In genomic region chr9:137149367-137149766, GRCh38 we compare ENCODE assay signal across 29 cellular contexts. TPM values are rescaled to one million over a fixed set of nuclear protein-coding genes. Genes with fewer than 3 reads are reported as not detected.
DNase-seq lines count a peak whose midpoint lies in the region; ATAC-seq and TF ChIP-seq lines count a peak whose summit lies in the region.
"Had no signal": no experiment of that assay in that cellular context is flagged by ENCODE, and none has a peak within 500 bp of the region (broad histone marks: within the 10 kb centered on the region; RNA-seq: fewer than 3 reads in every experiment).

No MANE protein-coding gene starts in this region.

- no peaks in the 10 kb centered on the region for H3K36me3 ChIP-seq in BLaER1 treated with 17β-estradiol and CSF1 and Interleukin-3, amounts not matched to agents 10 nM and 100 nM
- no peaks in the 10 kb centered on the region for H3K36me3 ChIP-seq in MM.1S (replicated peaks; ENCODE audit: insufficient read depth, low read length)
- H3K36me3 ChIP-seq: cardiac muscle cell, neutrophil, SJSA1, thoracic aorta had no signal

- H3K27ac Mint-ChIP-seq in activated T-helper 17 cell treated with anti-CD3 and anti-CD28 coated beads, Interleukin-2, amount 50 U/mL, for 72 hours = no peak overlapping the region
- H3K27ac Mint-ChIP-seq: activated CD8-positive, alpha-beta memory T cell treated with anti-CD3 and anti-CD28 coated beads, Interleukin-2, amount 10 ng/mL, durations not matched to agents 7 days and 5 days; activated naive CD8-positive, alpha-beta T cell treated with anti-CD3 and anti-CD28 coated beads, Interleukin-2, amount 50 U/mL, for 24 hours; mesothelial cell of epicardium; stimulated activated naive CD8-positive, alpha-beta T cell treated with anti-CD3 and anti-CD28 coated beads, Interleukin-15, Interleukin-2, amounts not matched to agents 100 ng/mL and 50 ng/mL, for 24 hours; T-cell had no signal

- no peak for ATAC-seq in HG02884 (IDR thresholded peaks at IDR 0.05; ENCODE audit: unreplicated experiment)
- no peak for ATAC-seq in activated T-helper 17 cell treated with anti-CD3 and anti-CD28 coated beads, Interleukin-2, amount 50 U/mL, for 72 hours (replicated peaks)
- ATAC-seq: activated CD8-positive, alpha-beta memory T cell treated with anti-CD3 and anti-CD28 coated beads, Interleukin-2, amount 10 ng/mL, durations not matched to agents 7 days and 5 days; activated naive CD8-positive, alpha-beta T cell treated with anti-CD3 and anti-CD28 coated beads, Interleukin-2, amount 50 U/mL, for 24 hours; activated T-cell treated with anti-CD3 and anti-CD28 coated beads, Interleukin-2, amount 50 U/mL, for 4 hours; right cardiac atrium; T-cell had no signal

- H3K36me3 Mint-ChIP-seq in activated T-helper 17 cell treated with anti-CD3 and anti-CD28 coated beads, Interleukin-2, amount 50 U/mL, for 72 hours (ENCODE audit: low read depth) = no peaks in the 10 kb centered on the region
- H3K36me3 Mint-ChIP-seq: activated CD8-positive, alpha-beta memory T cell treated with anti-CD3 and anti-CD28 coated beads, Interleukin-2, amount 10 ng/mL, durations not matched to agents 7 days and 5 days; mesothelial cell of epicardium; T-cell had no signal

- H3K9me2 ChIP-seq in MM.1S (replicated peaks; ENCODE audit: insufficient read depth, low read length) = no peaks in the 10 kb centered on the region

- DNase-seq in MM.1S (peak; percentile 3), T1000 (lab: John Stamatoyannopoulos, UW) (no peak)
- DNase-seq: activated CD8-positive, alpha-beta memory T cell treated with anti-CD3 and anti-CD28 coated beads, Interleukin-2, amount 10 ng/mL, durations not matched to agents 7 days and 5 days; activated naive CD8-positive, alpha-beta T cell treated with anti-CD3 and anti-CD28 coated beads, Interleukin-2, amount 50 U/mL, for 24 hours; activated T-cell treated with anti-CD3 and anti-CD28 coated beads, Interleukin-2, amount 50 U/mL, for 4 hours; Kasumi-1; kidney glomerular epithelial cell; MV-4-11; NCI-H2081 treated with DMSO at 0.1 percent for 48 hours; NCI-H2227 treated with DMSO at 0.1 percent for 48 hours; NCI-H526 treated with DMSO at 0.1 percent for 48 hours; stimulated activated CD8-positive, alpha-beta memory T cell treated with anti-CD3 and anti-CD28 coated beads, Interleukin-4, amount 100 ng/mL, for 48 hours; T-cell had no signal

- no peak overlapping the region for H2AFZ ChIP-seq in MM.1S (ENCODE audit: low read length)

- peak overlapping the region in 6 of 11 experiments; percentile 38 to 65 (median 57); a peak in 8 of 22 replicates for H3K27ac ChIP-seq in BLaER1 treated with 17β-estradiol and CSF1 and Interleukin-3, amounts not matched to agents 10 nM and 100 nM
- H3K27ac ChIP-seq in MM.1S (ENCODE audit: low read length) (no peak overlapping the region), VCaP (peak overlapping the region; percentile 40; the same call in 1 of the 2 replicates)
- H3K27ac ChIP-seq: cardiac muscle cell, neutrophil, SJSA1, thoracic aorta had no signal

- H3K9me3 ChIP-seq in BLaER1 treated with 17β-estradiol and CSF1 and Interleukin-3, amounts not matched to agents 10 nM and 100 nM (replicated peaks in 1 of 11) = no peaks in the 10 kb centered on the region
- H3K9me3 ChIP-seq in MM.1S (replicated peaks; ENCODE audit: insufficient read depth, low read length) = no peaks in the 10 kb centered on the region
- H3K9me3 ChIP-seq: neutrophil, SJSA1, thoracic aorta had no signal

- H3K9me3 Mint-ChIP-seq in activated T-helper 17 cell treated with anti-CD3 and anti-CD28 coated beads, Interleukin-2, amount 50 U/mL, for 72 hours = no peaks in the 10 kb centered on the region
- H3K9me3 Mint-ChIP-seq: activated naive CD8-positive, alpha-beta T cell treated with anti-CD3 and anti-CD28 coated beads, Interleukin-2, amount 50 U/mL, for 24 hours; activated T-cell treated with anti-CD3 and anti-CD28 coated beads, Interleukin-2, amount 50 U/mL, for 4 hours; mesothelial cell of epicardium; stimulated activated naive CD8-positive, alpha-beta T cell treated with anti-CD3 and anti-CD28 coated beads, Interleukin-15, Interleukin-2, amounts not matched to agents 100 ng/mL and 50 ng/mL, for 24 hours; T-cell had no signal

- H3F3A ChIP-seq in MM.1S (ENCODE audit: insufficient read depth, low read length) = peaks cover 13% of the 10 kb centered on the region; the same call in 1 of the 2 replicates

- TF ChIP-seq CTCF in MM.1S (IDR thresholded peaks at IDR 0.05; ENCODE audit: low read length) (no peak), VCaP (conservative IDR thresholded peaks at IDR 0.05) (no peak)

- H3K4me3 ChIP-seq in BLaER1 treated with 17β-estradiol and CSF1 and Interleukin-3, amounts not matched to agents 10 nM and 100 nM = peak overlapping the region in 5 of 10 experiments; percentile 15 to 52 (median 35); a peak in 4 of 20 replicates
- H3K4me3 ChIP-seq in MM.1S (ENCODE audit: low read length) = no peak overlapping the region
- H3K4me3 ChIP-seq: cardiac muscle cell, SJSA1, thoracic aorta had no signal

- H3K79me2 ChIP-seq in MM.1S (ENCODE audit: low read length) = no peaks in the 10 kb centered on the region

- H3K27me3 Mint-ChIP-seq in activated T-helper 17 cell treated with anti-CD3 and anti-CD28 coated beads, Interleukin-2, amount 50 U/mL, for 72 hours = peaks cover 3% of the 10 kb centered on the region
- H3K27me3 Mint-ChIP-seq: activated CD8-positive, alpha-beta memory T cell treated with anti-CD3 and anti-CD28 coated beads, Interleukin-2, amount 10 ng/mL, durations not matched to agents 7 days and 5 days had no signal

- peaks cover 0 to 15% (median 2%) of the 10 kb centered on the region in 11 experiments; a peak in 6 of 22 replicates for H4K20me1 ChIP-seq in BLaER1 treated with 17β-estradiol and CSF1 and Interleukin-3, amounts not matched to agents 10 nM and 100 nM
- H4K20me1 ChIP-seq in MM.1S (ENCODE audit: insufficient read depth, low read length) = no peaks in the 10 kb centered on the region

- no peak overlapping the region for H3K4me3 Mint-ChIP-seq in activated T-helper 17 cell treated with anti-CD3 and anti-CD28 coated beads, Interleukin-2, amount 50 U/mL, for 72 hours
- H3K4me3 Mint-ChIP-seq: activated CD8-positive, alpha-beta memory T cell treated with anti-CD3 and anti-CD28 coated beads, Interleukin-2, amount 10 ng/mL, durations not matched to agents 7 days and 5 days; activated naive CD8-positive, alpha-beta T cell treated with anti-CD3 and anti-CD28 coated beads, Interleukin-2, amount 50 U/mL, for 24 hours; activated T-cell treated with anti-CD3 and anti-CD28 coated beads, Interleukin-2, amount 50 U/mL, for 4 hours; mesothelial cell of epicardium; stimulated activated naive CD8-positive, alpha-beta T cell treated with anti-CD3 and anti-CD28 coated beads, Interleukin-15, Interleukin-2, amounts not matched to agents 100 ng/mL and 50 ng/mL, for 24 hours; T-cell had no signal

- peak overlapping the region in 7 of 11 experiments; percentile 12 to 71 (median 63); a peak in 12 of 22 replicates for H3K9ac ChIP-seq in BLaER1 treated with 17β-estradiol and CSF1 and Interleukin-3, amounts not matched to agents 10 nM and 100 nM
- H3K9ac ChIP-seq in MM.1S (ENCODE audit: low read length) = no peak overlapping the region

- no peaks in the 10 kb centered on the region for H3K27me3 ChIP-seq in BLaER1 treated with 17β-estradiol and CSF1 and Interleukin-3, amounts not matched to agents 10 nM and 100 nM
- peaks cover 14% of the 10 kb centered on the region for H3K27me3 ChIP-seq in MM.1S (replicated peaks; ENCODE audit: insufficient read depth, low read length)

- peaks cover 12 to 33% (median 30%) of the 10 kb centered on the region in 10 experiments; a peak in 19 of 20 replicates for H3K4me1 ChIP-seq in BLaER1 treated with 17β-estradiol and CSF1 and Interleukin-3, amounts not matched to agents 10 nM and 100 nM
- no peaks in the 10 kb centered on the region for H3K4me1 ChIP-seq in MM.1S (ENCODE audit: low read length)
- H3K4me1 ChIP-seq: SJSA1 had no signal

- H3K4me1 Mint-ChIP-seq in activated T-helper 17 cell treated with anti-CD3 and anti-CD28 coated beads, Interleukin-2, amount 50 U/mL, for 72 hours = no peaks in the 10 kb centered on the region
- H3K4me1 Mint-ChIP-seq: activated CD8-positive, alpha-beta memory T cell treated with anti-CD3 and anti-CD28 coated beads, Interleukin-2, amount 10 ng/mL, durations not matched to agents 7 days and 5 days; mesothelial cell of epicardium had no signal

- peak overlapping the region; percentile 43 to 99 (median 82) for H3K4me2 ChIP-seq in BLaER1 treated with 17β-estradiol and CSF1 and Interleukin-3, amounts not matched to agents 10 nM and 100 nM
- H3K4me2 ChIP-seq in MM.1S (ENCODE audit: low read depth, low read length) = no peak overlapping the region

RNA-seq across cellular contexts. Expression of gene GRIN1, which starts 10.4 kb away (rescaled TPM):
- 1 to 10 TPM in 1 of 2 donors, under 1 TPM in 1; 0.06 to 1.2 TPM for total RNA-seq in activated T-helper 17 cell treated with anti-CD3 and anti-CD28 coated beads, Interleukin-2, amount 50 U/mL, for 72 hours
- total RNA-seq: activated CD8-positive, alpha-beta memory T cell treated with anti-CD3 and anti-CD28 coated beads, Interleukin-2, amount 10 ng/mL, durations not matched to agents 7 days and 5 days; endothelial cell of umbilical vein; posterior vena cava; SJSA1; T-cell; thoracic aorta had no signal

RNA-seq across cellular contexts. Expression of gene LRRC26, which starts 20.5 kb away (rescaled TPM):
- not detected for total RNA-seq in activated T-helper 17 cell treated with anti-CD3 and anti-CD28 coated beads, Interleukin-2, amount 50 U/mL, for 72 hours
- total RNA-seq: astrocyte, cardiac muscle cell, endothelial cell of umbilical vein, mesothelial cell of epicardium, posterior vena cava, right cardiac atrium, SJSA1, T-cell, thoracic aorta had no signal

RNA-seq across cellular contexts. Expression of gene TMEM210, which starts 22.5 kb away (rescaled TPM):
- not detected for total RNA-seq in activated T-helper 17 cell treated with anti-CD3 and anti-CD28 coated beads, Interleukin-2, amount 50 U/mL, for 72 hours
- total RNA-seq: activated CD8-positive, alpha-beta memory T cell treated with anti-CD3 and anti-CD28 coated beads, Interleukin-2, amount 10 ng/mL, durations not matched to agents 7 days and 5 days; activated T-cell treated with anti-CD3 and anti-CD28 coated beads, Interleukin-2, amount 50 U/mL, for 4 hours; astrocyte; cardiac muscle cell; endothelial cell of umbilical vein; frontal cortex; lower leg skin; mesothelial cell of epicardium; posterior vena cava; right cardiac atrium; SJSA1; T-cell; thoracic aorta had no signal

RNA-seq across cellular contexts. Expression of gene DPP7, which starts 34.8 kb away (rescaled TPM):
- total RNA-seq in activated T-helper 17 cell treated with anti-CD3 and anti-CD28 coated beads, Interleukin-2, amount 50 U/mL, for 72 hours = 100 to 1,000 TPM; 219 to 255 TPM

RNA-seq across cellular contexts. Expression of gene ANAPC2, which starts 39.0 kb away (rescaled TPM):
- 10 to 100 TPM; 50.6 to 53.1 TPM for total RNA-seq in activated T-helper 17 cell treated with anti-CD3 and anti-CD28 coated beads, Interleukin-2, amount 50 U/mL, for 72 hours
